9 cellular contexts compared by ENCODE assay signal in genomic region chr17:72587773-72588511, GRCh38.
DNase-seq lines count a peak whose midpoint lies in the region; ATAC-seq and TF ChIP-seq lines count a peak whose summit lies in the region.
"Had no signal": no experiment of that assay in that cellular context is flagged by ENCODE, and none has a peak within 500 bp of the region (broad histone marks: within the 10 kb centered on the region; RNA-seq: fewer than 3 reads in every experiment).

No MANE protein-coding gene starts in this region.

- H3K9me2 ChIP-seq in MM.1S (replicated peaks; ENCODE audit: insufficient read depth, low read length), result no peaks in the 10 kb centered on the region

- peak overlapping the region; percentile 65 for H3K27ac Mint-ChIP-seq in activated CD4-positive, alpha-beta memory T cell treated with anti-CD3 and anti-CD28 coated beads for 36 hours

- peak overlapping the region in 1 of 2 experiments; percentile 14 for H3K18ac ChIP-seq in mesenchymal stem cell (ENCODE audit: low read depth in 1 of 2, low read length in 2 of 2)

- H3K27me3 Mint-ChIP-seq in activated CD4-positive, alpha-beta memory T cell treated with anti-CD3 and anti-CD28 coated beads for 36 hours, result peaks cover 25% of the 10 kb centered on the region

- H3K9me3 ChIP-seq in MM.1S (replicated peaks; ENCODE audit: insufficient read depth, low read length), result no peaks in the 10 kb centered on the region
- no peaks in the 10 kb centered on the region for H3K9me3 ChIP-seq in mesenchymal stem cell (ENCODE audit: control insufficient read depth, low read length)
- no peaks in the 10 kb centered on the region for H3K9me3 ChIP-seq in heart right ventricle
- no peaks in the 10 kb centered on the region for H3K9me3 ChIP-seq in gastrocnemius medialis

- H3K27me3 ChIP-seq in MM.1S (replicated peaks; ENCODE audit: insufficient read depth, low read length) (no peaks in the 10 kb centered on the region), mesenchymal stem cell (ENCODE audit: control insufficient read depth in 1 of 2, insufficient read depth in 1 of 2, low read length in 2 of 2) (no peaks in the 10 kb centered on the region), heart right ventricle (peaks cover 0 to 44% (median 32%) of the 10 kb centered on the region in 7 donors), gastrocnemius medialis (peaks cover 14 to 18% (median 18%) of the 10 kb centered on the region in 3 donors)

- H3K4me3 Mint-ChIP-seq in activated CD4-positive, alpha-beta memory T cell treated with anti-CD3 and anti-CD28 coated beads for 36 hours, result peak overlapping the region; percentile 39

- no peak overlapping the region for H2BK120ac ChIP-seq in mesenchymal stem cell (ENCODE audit: low read depth, low read length)

- in situ Hi-C loops in gastrocnemius medialis (cut with MboI; ENCODE audit: low sequenced_read_pairs in 4 of 4), result no loop called here

- peak; percentile 17; the same call in 1 of the 2 replicates for TF ChIP-seq CTCF in MM.1S (IDR thresholded peaks at IDR 0.05; ENCODE audit: low read length)
- TF ChIP-seq CTCF in heart right ventricle (IDR thresholded peaks at IDR 0.05), result no peak
- no peak for TF ChIP-seq CTCF in gastrocnemius medialis (IDR thresholded peaks at IDR 0.05 in 4 of 5, conservative IDR thresholded peaks at IDR 0.05 in 1 of 5)

- peak overlapping the region; percentile 22 for H2BK5ac ChIP-seq in mesenchymal stem cell (ENCODE audit: low read depth, low read length, poor library complexity, severe bottlenecking)

- no peak for TF ChIP-seq POLR2A in gastrocnemius medialis (IDR thresholded peaks at IDR 0.05)

- H3K9ac ChIP-seq in MM.1S (ENCODE audit: low read length) (peak overlapping the region; percentile 83), mesenchymal stem cell (ENCODE audit: low read length) (no peak overlapping the region)
- H3K9ac ChIP-seq: GM23248 had no signal

- H3K4me1 Mint-ChIP-seq in activated CD4-positive, alpha-beta memory T cell treated with anti-CD3 and anti-CD28 coated beads for 36 hours (ENCODE audit: low read depth), result peaks cover 35% of the 10 kb centered on the region

- no peaks in the 10 kb centered on the region for H3K79me1 ChIP-seq in mesenchymal stem cell (replicated peaks; ENCODE audit: low read length, poor library complexity, severe bottlenecking)

- H4K20me1 ChIP-seq in MM.1S (ENCODE audit: insufficient read depth, low read length), result no peaks in the 10 kb centered on the region

- POLR2A ChIA-PET in activated CD4-positive, alpha-beta memory T cell treated with anti-CD3 and anti-CD28 coated beads for 36 hours (lab: Charles Lee), result no interaction called here

- peak overlapping the region; percentile 10 for H4K8ac ChIP-seq in mesenchymal stem cell (ENCODE audit: low read length)

- CTCF ChIA-PET in activated CD4-positive, alpha-beta memory T cell treated with anti-CD3 and anti-CD28 coated beads for 36 hours (lab: Charles Lee), result interaction anchor here (1.1 to 3.6 kb wide), 4 partner anchors 28 to 569 kb away, joined by 3 to 19 read pairs (median 4); no protein-coding TSS in a partner anchor

- H3K4me1 ChIP-seq in MM.1S (ENCODE audit: low read length) (peaks cover 18% of the 10 kb centered on the region), mesenchymal stem cell (ENCODE audit: control insufficient read depth, insufficient read depth, low read depth, low read length) (peaks cover 17% of the 10 kb centered on the region), heart right ventricle (peaks cover 0 to 19% (median 14%) of the 10 kb centered on the region in 9 donors), gastrocnemius medialis (no peaks in the 10 kb centered on the region)

- H2AFZ ChIP-seq in MM.1S (ENCODE audit: low read length) (no peak overlapping the region), mesenchymal stem cell (ENCODE audit: low read depth, low read length) (no peak overlapping the region)
- H2AFZ ChIP-seq: GM23248 had no signal

- 57% methylated on average over 7 of the region's 11 CpGs for WGBS in mesenchymal stem cell
- 28 to 35% methylated on average over 11 of the region's 11 CpGs for WGBS in heart right ventricle, 2 donors

- no peak overlapping the region for H2BK12ac ChIP-seq in mesenchymal stem cell (ENCODE audit: low read length in 2 of 2)

- H3K4me2 ChIP-seq in MM.1S (ENCODE audit: low read depth, low read length), result peak overlapping the region; percentile 66
- H3K4me2 ChIP-seq in mesenchymal stem cell (ENCODE audit: low read length, poor library complexity, severe bottlenecking), result peak overlapping the region; percentile 61

- no peak overlapping the region for H3K23ac ChIP-seq in mesenchymal stem cell (ENCODE audit: low read length in 2 of 2)

- no peak overlapping the region for H3K4ac ChIP-seq in mesenchymal stem cell (ENCODE audit: low read depth in 1 of 2, low read length in 2 of 2)

- H3K9me3 Mint-ChIP-seq in activated CD4-positive, alpha-beta memory T cell treated with anti-CD3 and anti-CD28 coated beads for 36 hours, result no peaks in the 10 kb centered on the region

- DNase-seq in DMS79 (lab: John Stamatoyannopoulos, UW), result peak; percentile 13
- DNase-seq in MM.1S, result peak; percentile 71
- DNase-seq in activated CD4-positive, alpha-beta memory T cell treated with anti-CD3 and anti-CD28 coated beads for 36 hours, result peak; percentile 48
- peak; percentile 36 for DNase-seq in mesenchymal stem cell
- no peak for DNase-seq in heart right ventricle
- no peak for DNase-seq in gastrocnemius medialis

- no peak overlapping the region for H2BK15ac ChIP-seq in mesenchymal stem cell (ENCODE audit: low read depth, poor library complexity, severe bottlenecking)

- no peaks in the 10 kb centered on the region; the same call in 1 of the 2 replicates for H3K36me3 ChIP-seq in MM.1S (replicated peaks; ENCODE audit: insufficient read depth, low read length)
- H3K36me3 ChIP-seq in mesenchymal stem cell (ENCODE audit: control insufficient read depth in 1 of 2, insufficient read depth in 2 of 2, low read depth in 1 of 2, low read length in 2 of 2), result peaks cover 0 to 3% of the 10 kb centered on the region in 2 experiments
- H3K36me3 ChIP-seq in heart right ventricle, result no peaks in the 10 kb centered on the region
- no peaks in the 10 kb centered on the region for H3K36me3 ChIP-seq in gastrocnemius medialis

- H3K79me2 ChIP-seq in MM.1S (ENCODE audit: low read length), result peaks cover 90% of the 10 kb centered on the region

- H3K14ac ChIP-seq in mesenchymal stem cell (ENCODE audit: low read length in 2 of 2), result no peak overlapping the region

- H2AK5ac ChIP-seq in mesenchymal stem cell (ENCODE audit: low read length, severe bottlenecking), result peak overlapping the region; percentile 45

- ATAC-seq in GM21526 (IDR thresholded peaks at IDR 0.05; ENCODE audit: low FRiP score, unreplicated experiment) (no peak), heart right ventricle (no peak), gastrocnemius medialis (no peak), GM21390 (IDR thresholded peaks at IDR 0.05; ENCODE audit: unreplicated experiment) (no peak)

- H3K36me3 Mint-ChIP-seq in activated CD4-positive, alpha-beta memory T cell treated with anti-CD3 and anti-CD28 coated beads for 36 hours, result no peaks in the 10 kb centered on the region

- no peak overlapping the region for H4K91ac ChIP-seq in mesenchymal stem cell (ENCODE audit: low read length)

- intact Hi-C loops in activated CD4-positive, alpha-beta memory T cell treated with anti-CD3 and anti-CD28 coated beads for 36 hours (cut with micrococcal nuclease), result no loop called here
- intact Hi-C loops in heart right ventricle (cut with DNase I), result no loop called here
- intact Hi-C loops in gastrocnemius medialis (cut with DNase I; ENCODE audit: low total_unique reads), result no loop called here

- peak overlapping the region; percentile 95 for H3K4me3 ChIP-seq in MM.1S (ENCODE audit: low read length)
- H3K4me3 ChIP-seq in mesenchymal stem cell (ENCODE audit: insufficient read depth in 1 of 2, low read depth in 1 of 2, low read length in 2 of 2), result no peak overlapping the region
- peak overlapping the region in 1 of 10 donors; percentile 13 for H3K4me3 ChIP-seq in heart right ventricle
- H3K4me3 ChIP-seq in gastrocnemius medialis, result no peak overlapping the region
- H3K4me3 ChIP-seq: GM23248 had no signal

- H3K27ac ChIP-seq in MM.1S (ENCODE audit: low read length) (peak overlapping the region; percentile 93), mesenchymal stem cell (ENCODE audit: low read length, poor library complexity, severe bottlenecking) (peak overlapping the region; percentile 88), heart right ventricle (peak overlapping the region in 1 of 10 donors; percentile 25), gastrocnemius medialis (no peak overlapping the region)
- H3K27ac ChIP-seq: GM23248 had no signal

- peaks cover 42% of the 10 kb centered on the region for H3F3A ChIP-seq in MM.1S (ENCODE audit: insufficient read depth, low read length)

Comparison
In these comparisons a context has a peak if more than half of its experiments do, and no peak if none do; other contexts are left out.
1. DNase-seq: peak in DMS79 (single experiment), MM.1S (single experiment), activated CD4-positive, alpha-beta memory T cell treated with anti-CD3 and anti-CD28 coated beads for 36 hours (single experiment) and mesenchymal stem cell (single experiment); none in heart right ventricle (0 of 2) and gastrocnemius medialis (0 of 2).
2. H3K27ac ChIP-seq: peak in MM.1S (single experiment) and mesenchymal stem cell (single experiment); none in gastrocnemius medialis (0 of 4).